Comparison of ENCODE assay signal across 22 cellular contexts in the genomic region with DNA sequence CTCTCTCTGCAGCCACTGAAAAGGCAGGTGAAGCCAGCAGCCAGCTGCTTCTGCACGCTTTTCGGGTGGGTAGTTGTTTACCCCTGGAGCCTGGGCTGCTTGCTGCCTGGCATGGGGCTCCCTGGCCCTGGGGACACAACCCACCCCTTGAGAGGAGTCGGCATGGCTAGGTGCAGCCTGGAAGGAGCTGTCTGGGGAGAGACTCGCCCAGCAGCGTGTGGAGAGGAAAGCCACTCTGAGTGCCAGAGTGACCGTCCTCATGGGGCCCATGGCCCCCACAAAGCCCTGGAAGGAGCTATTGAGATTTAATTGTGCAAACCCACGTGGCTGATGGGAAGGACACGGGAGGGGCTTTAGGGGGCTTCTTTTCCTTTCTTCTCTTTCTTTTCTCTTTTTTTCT.
DNase-seq lines count a peak whose midpoint lies in the region; ATAC-seq and TF ChIP-seq lines count a peak whose summit lies in the region.
"Had no signal": no experiment of that assay in that cellular context is flagged by ENCODE, and none has a peak within 500 bp of the region (broad histone marks: within the 10 kb centered on the region; RNA-seq: fewer than 3 reads in every experiment).

No MANE protein-coding gene starts in this region.

- H3K79me1 ChIP-seq in mesendoderm (ENCODE audit: low read length) = no peaks in the 10 kb centered on the region

- no peak overlapping the region for H2BK5ac ChIP-seq in mesendoderm (ENCODE audit: low read length)

- no CpG with 5 or more reads among the region's 8 CpGs for WGBS in mesendoderm (ENCODE audit: extremely low coverage, insufficient coverage, low lambda C conversion rate)

- no peaks in the 10 kb centered on the region for H3K36me3 ChIP-seq in mesendoderm (ENCODE audit: control insufficient read depth, insufficient read depth, low read length)

- DNase-seq in NCI-H1417 (lab: John Stamatoyannopoulos, UW) (peak in 2 of 3 experiments; percentile 36 to 63), NCI-H1417 treated with DMSO at 0.1 percent for 48 hours (lab: John Stamatoyannopoulos, UW) (no peak), NCI-H774 (lab: John Stamatoyannopoulos, UW) (peak; percentile 49), mesendoderm (no peak), WTC11 (ENCODE audit: low spot score) (no peak), left colon (no peak)
- DNase-seq: 8988T; Calu3; GM23248; HCEC 1CT; NCI-H1105 treated with DMSO at 0.1 percent for 48 hours; NCI-H1694; NCI-H2029 treated with DMSO at 0.1 percent for 48 hours; NCI-H2171 treated with DMSO at 0.1 percent for 48 hours; NCI-H345; NCI-H510A treated with DMSO at 0.1 percent for 48 hours; NK-92 treated with Interleukin-12 subunit alpha and Interleukin-12 subunit beta, amount 100 ng/mL, for 24 hours; PC-3; SK-N-SH; SW 1271 had no signal

- no peak overlapping the region for H3K18ac ChIP-seq in mesendoderm (ENCODE audit: low read length)

- no peak overlapping the region for H3K27ac Mint-ChIP-seq in WTC11

- ATAC-seq in WTC11 = no peak
- ATAC-seq in GM19023 (IDR thresholded peaks at IDR 0.05; ENCODE audit: unreplicated experiment) = no peak
- ATAC-seq in left colon = no peak
- ATAC-seq: PC-3 had no signal

- H3K4me3 Mint-ChIP-seq in WTC11 = no peak overlapping the region

- no peak overlapping the region for H3K27ac ChIP-seq in mesendoderm (ENCODE audit: low read depth, low read length)
- H3K27ac ChIP-seq: GM23248, HL-60 had no signal

- no peak overlapping the region for H2BK120ac ChIP-seq in mesendoderm (ENCODE audit: low read depth, low read length)

- H2BK15ac ChIP-seq in mesendoderm (replicated peaks; ENCODE audit: low read depth) = no peak overlapping the region

- TF ChIP-seq CTCF in WTC11 (IDR thresholded peaks at IDR 0.05) = no peak

- intact Hi-C loops in left colon (cut with DNase I, micrococcal nuclease) = no loop called here

- H3K56ac ChIP-seq in mesendoderm (ENCODE audit: low read length) = no peak overlapping the region

- no peaks in the 10 kb centered on the region for H3K9me3 Mint-ChIP-seq in WTC11

- H4K8ac ChIP-seq in mesendoderm (ENCODE audit: low read depth, low read length) = no peak overlapping the region

- CTCF ChIA-PET in WTC11 (lab: Charles Lee) = interaction anchor here (1.0 to 1.4 kb wide), 3 partner anchors 51 to 610 kb away, joined by 4 to 5 read pairs (median 4); no protein-coding TSS in a partner anchor

- H3K79me2 ChIP-seq in mesendoderm (ENCODE audit: control insufficient read depth, insufficient read depth, low read length) = no peaks in the 10 kb centered on the region

- no peak overlapping the region for H2AK5ac ChIP-seq in mesendoderm (ENCODE audit: low read length)

- POLR2A ChIA-PET in WTC11 (lab: Charles Lee) = no interaction called here

- H3K27me3 Mint-ChIP-seq in WTC11 (ENCODE audit: low read depth) = no peaks in the 10 kb centered on the region

- peaks cover 33% of the 10 kb centered on the region for H3K4me1 Mint-ChIP-seq in WTC11

- H3K23ac ChIP-seq in mesendoderm (ENCODE audit: low read length) = peak overlapping the region; percentile 61

- H3K9ac ChIP-seq in mesendoderm (ENCODE audit: low read length) = no peak overlapping the region
- H3K9ac ChIP-seq: GM23248, SK-N-SH had no signal

- H3K27me3 ChIP-seq in mesendoderm (ENCODE audit: insufficient read depth, low read length, poor library complexity) = no peaks in the 10 kb centered on the region

- H3K4me1 ChIP-seq in mesendoderm (ENCODE audit: control insufficient read depth, low read depth, low read length) = no peaks in the 10 kb centered on the region

- H3K4me3 ChIP-seq in mesendoderm (ENCODE audit: low read length) = no peak overlapping the region
- H3K4me3 ChIP-seq: GM23248 had no signal

- H3K36me3 Mint-ChIP-seq in WTC11 = no peaks in the 10 kb centered on the region

- H3K4ac ChIP-seq in mesendoderm (ENCODE audit: low read depth, low read length) = no peak overlapping the region

- no peak overlapping the region for H3K4me2 ChIP-seq in mesendoderm (ENCODE audit: low read length)
- H3K4me2 ChIP-seq: SK-N-SH had no signal

- no peak overlapping the region for H4K5ac ChIP-seq in mesendoderm (ENCODE audit: low read length)

TF ChIP-seq in WTC11, 78 proteins besides CTCF, POLR2A, EP300 and RAD21:
- TF ChIP-seq NR1H2 (CRISPR knock-in tag; IDR thresholded peaks at IDR 0.05) = no peak
- TF ChIP-seq CBFB (CRISPR knock-in tag; IDR thresholded peaks at IDR 0.05; ENCODE audit: low read depth) = no peak
- TF ChIP-seq, protein P1, sequence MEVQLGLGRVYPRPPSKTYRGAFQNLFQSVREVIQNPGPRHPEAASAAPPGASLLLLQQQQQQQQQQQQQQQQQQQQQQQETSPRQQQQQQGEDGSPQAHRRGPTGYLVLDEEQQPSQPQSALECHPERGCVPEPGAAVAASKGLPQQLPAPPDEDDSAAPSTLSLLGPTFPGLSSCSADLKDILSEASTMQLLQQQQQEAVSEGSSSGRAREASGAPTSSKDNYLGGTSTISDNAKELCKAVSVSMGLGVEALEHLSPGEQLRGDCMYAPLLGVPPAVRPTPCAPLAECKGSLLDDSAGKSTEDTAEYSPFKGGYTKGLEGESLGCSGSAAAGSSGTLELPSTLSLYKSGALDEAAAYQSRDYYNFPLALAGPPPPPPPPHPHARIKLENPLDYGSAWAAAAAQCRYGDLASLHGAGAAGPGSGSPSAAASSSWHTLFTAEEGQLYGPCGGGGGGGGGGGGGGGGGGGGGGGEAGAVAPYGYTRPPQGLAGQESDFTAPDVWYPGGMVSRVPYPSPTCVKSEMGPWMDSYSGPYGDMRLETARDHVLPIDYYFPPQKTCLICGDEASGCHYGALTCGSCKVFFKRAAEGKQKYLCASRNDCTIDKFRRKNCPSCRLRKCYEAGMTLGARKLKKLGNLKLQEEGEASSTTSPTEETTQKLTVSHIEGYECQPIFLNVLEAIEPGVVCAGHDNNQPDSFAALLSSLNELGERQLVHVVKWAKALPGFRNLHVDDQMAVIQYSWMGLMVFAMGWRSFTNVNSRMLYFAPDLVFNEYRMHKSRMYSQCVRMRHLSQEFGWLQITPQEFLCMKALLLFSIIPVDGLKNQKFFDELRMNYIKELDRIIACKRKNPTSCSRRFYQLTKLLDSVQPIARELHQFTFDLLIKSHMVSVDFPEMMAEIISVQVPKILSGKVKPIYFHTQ (CRISPR knock-in tag; IDR thresholded peaks at IDR 0.05) = no peak
- TF ChIP-seq ZNF232 (CRISPR knock-in tag; IDR thresholded peaks at IDR 0.05) = no peak
- TF ChIP-seq, protein P2, sequence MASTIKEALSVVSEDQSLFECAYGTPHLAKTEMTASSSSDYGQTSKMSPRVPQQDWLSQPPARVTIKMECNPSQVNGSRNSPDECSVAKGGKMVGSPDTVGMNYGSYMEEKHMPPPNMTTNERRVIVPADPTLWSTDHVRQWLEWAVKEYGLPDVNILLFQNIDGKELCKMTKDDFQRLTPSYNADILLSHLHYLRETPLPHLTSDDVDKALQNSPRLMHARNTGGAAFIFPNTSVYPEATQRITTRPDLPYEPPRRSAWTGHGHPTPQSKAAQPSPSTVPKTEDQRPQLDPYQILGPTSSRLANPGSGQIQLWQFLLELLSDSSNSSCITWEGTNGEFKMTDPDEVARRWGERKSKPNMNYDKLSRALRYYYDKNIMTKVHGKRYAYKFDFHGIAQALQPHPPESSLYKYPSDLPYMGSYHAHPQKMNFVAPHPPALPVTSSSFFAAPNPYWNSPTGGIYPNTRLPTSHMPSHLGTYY (CRISPR knock-in tag; IDR thresholded peaks at IDR 0.05) = no peak
- TF ChIP-seq SMAD4 (CRISPR knock-in tag; IDR thresholded peaks at IDR 0.05) = no peak
- TF ChIP-seq NFATC4 (CRISPR knock-in tag; IDR thresholded peaks at IDR 0.05) = no peak
- no peak for TF ChIP-seq JUN (CRISPR knock-in tag; IDR thresholded peaks at IDR 0.05)
- no peak for TF ChIP-seq RELA (CRISPR knock-in tag; IDR thresholded peaks at IDR 0.05; ENCODE audit: borderline replicate concordance)
TF ChIP-seq in WTC11: peak in this region for 0.

Comparison
In these comparisons a context has a peak if more than half of its experiments do, and no peak if none do; other contexts are left out.
1. DNase-seq: peak in NCI-H1417 (2 of 3) and NCI-H774 (single experiment); none in NCI-H1417 treated with DMSO at 0.1 percent for 48 hours (single experiment), mesendoderm (single experiment), WTC11 (single experiment) and left colon (0 of 2).